ENCODE assay signal across 8 cellular contexts in genomic region chr6:52577022-52577777, GRCh38. TPM values are rescaled to one million over a fixed set of nuclear protein-coding genes. Genes with fewer than 3 reads are reported as not detected.
A peak's percentile ranks its signal among the peaks of the same experiment; 100 is the strongest.
DNase-seq lines count a peak whose midpoint lies in the region; ATAC-seq and TF ChIP-seq lines count a peak whose summit lies in the region.

A gene with protein sequence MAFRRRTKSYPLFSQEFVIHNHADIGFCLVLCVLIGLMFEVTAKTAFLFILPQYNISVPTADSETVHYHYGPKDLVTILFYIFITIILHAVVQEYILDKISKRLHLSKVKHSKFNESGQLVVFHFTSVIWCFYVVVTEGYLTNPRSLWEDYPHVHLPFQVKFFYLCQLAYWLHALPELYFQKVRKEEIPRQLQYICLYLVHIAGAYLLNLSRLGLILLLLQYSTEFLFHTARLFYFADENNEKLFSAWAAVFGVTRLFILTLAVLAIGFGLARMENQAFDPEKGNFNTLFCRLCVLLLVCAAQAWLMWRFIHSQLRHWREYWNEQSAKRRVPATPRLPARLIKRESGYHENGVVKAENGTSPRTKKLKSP (minus strand): TSS chr6:52577060. CDS start chr6:52576915, 145 bp downstream.

- ATAC-seq in GM18867 (IDR thresholded peaks at IDR 0.05; ENCODE audit: unreplicated experiment) = peak; percentile 51
- peak; percentile 49 for ATAC-seq in HG03095 (IDR thresholded peaks at IDR 0.05; ENCODE audit: unreplicated experiment)

- H3K4me3 ChIP-seq in dorsolateral prefrontal cortex (peak within 1 kb of the TSS; percentile 57 to 97 (median 86)), lower leg skin (ENCODE audit: low read depth, poor library complexity, severe bottlenecking) (peak within 1 kb of the TSS; percentile 72)

- peak within 1 kb of the TSS; percentile 46 to 98 (median 93) for H3K27ac ChIP-seq in dorsolateral prefrontal cortex

- H3K27me3 ChIP-seq in dorsolateral prefrontal cortex = no peaks in the 10 kb centered on the region

- 1 to 2% methylated on average over 7 to 26 of the region's 84 CpGs for WGBS in lower leg skin, 2 donors

- no peak for TF ChIP-seq POLR2A in lower leg skin (IDR thresholded peaks at IDR 0.05)

- peak; percentile 92 for DNase-seq in AG08395 (ENCODE audit: low spot score)
- DNase-seq in NCI-H510A (lab: John Stamatoyannopoulos, UW) = peak; percentile 95
- DNase-seq in activated CD4-positive, alpha-beta T cell treated with anti-CD3 and anti-CD28 coated beads, Interleukin-2, amount 50 U/mL, for 24 hours (ENCODE audit: low read depth in 1 of 2, low spot score in 1 of 2) = peak; percentile 53 to 55
- DNase-seq in dorsolateral prefrontal cortex = peak; percentile 39 to 86 (median 63)
- DNase-seq in lower leg skin (ENCODE audit: low spot score in 2 of 2) = peak; percentile 47 to 96
- DNase-seq in stimulated activated CD4-positive, alpha-beta T cell treated with anti-CD3 and anti-CD28 coated beads, Interleukin-4, amount 100 ng/mL, for 48 hours (ENCODE audit: low read depth in 2 of 2) = peak; percentile 53 to 67

- TF ChIP-seq CTCF in dorsolateral prefrontal cortex (IDR thresholded peaks at IDR 0.05 in 54 of 56, conservative IDR thresholded peaks at IDR 0.05 in 2 of 56; ENCODE audit: low read depth in 1 of 56, partially characterized antibody in 56 of 56) (peak in 18 of 56 donors; percentile 5 to 35 (median 14)), lower leg skin (IDR thresholded peaks at IDR 0.05) (no peak)

- intact Hi-C loops in dorsolateral prefrontal cortex (cut with DNase I) (loop anchor here (2.0 to 10.0 kb wide), 4 partner anchors 60 to 156 kb away; partner anchors contain the start of gene EFHC1 (in 2 of the 2)), lower leg skin (cut with DNase I; ENCODE audit: low total_unique reads) (no loop called here)

RNA-seq across cellular contexts. Expression of the gene that starts here (rescaled TPM):
- total RNA-seq in dorsolateral prefrontal cortex (1 to 10 TPM; 2.9 to 8.9 (median 5.2) TPM), lower leg skin (10 to 100 TPM in 1 of 4 donors, 1 to 10 TPM in 3; 3.7 to 11.5 (median 7.0) TPM)

Comparison
In these comparisons a context has a peak if more than half of its experiments do, and no peak if none do; other contexts are left out.
1. Peak in every context shown above with its lines: DNase-seq, ATAC-seq, H3K4me3 ChIP-seq and H3K27ac ChIP-seq.